ENCODE assay signal across 8 cellular contexts in the genomic region with DNA sequence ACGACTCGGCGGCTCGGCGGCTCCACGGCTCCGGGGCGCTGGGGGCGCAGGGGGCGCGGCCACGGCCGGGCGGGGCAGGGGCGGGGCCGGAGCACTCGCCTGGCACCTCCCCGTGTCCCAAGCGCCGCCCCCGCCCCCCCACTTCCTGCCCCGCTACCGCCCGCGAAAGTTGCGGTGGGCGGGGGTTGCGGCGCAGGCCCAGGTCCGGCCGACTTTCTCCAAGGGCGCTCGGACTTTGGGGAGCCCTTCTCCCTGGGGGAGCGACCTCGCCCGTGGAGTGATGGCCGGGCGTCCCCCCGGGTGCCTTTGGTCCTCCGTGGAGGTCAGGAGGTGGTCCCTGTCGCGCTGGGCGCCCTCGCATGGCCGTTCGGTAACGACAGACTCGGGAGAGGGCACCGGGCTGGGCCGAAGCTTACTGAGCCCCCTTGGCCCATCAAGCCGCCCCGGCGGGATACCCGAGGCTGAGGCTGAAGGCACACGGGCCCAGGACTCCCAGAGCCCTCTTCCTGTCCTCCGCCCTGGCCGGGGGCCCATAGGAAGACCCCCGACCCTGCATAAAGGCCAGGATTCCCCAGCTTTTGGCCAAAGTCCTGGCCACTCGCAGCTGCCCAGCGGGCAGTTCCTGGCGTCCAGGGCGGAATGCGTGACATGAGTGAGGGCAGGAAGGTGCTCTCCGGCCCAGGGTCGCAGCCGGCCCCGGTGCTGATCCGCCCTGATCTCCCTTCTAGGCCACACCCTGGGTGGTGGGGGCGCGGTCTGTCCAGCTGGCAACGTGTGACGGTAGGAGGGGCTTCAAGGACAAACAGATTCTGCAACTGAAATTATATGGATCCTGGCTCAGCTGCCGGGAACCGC.
A peak's percentile ranks its signal among the peaks of the same experiment; 100 is the strongest.
DNase-seq lines count a peak whose midpoint lies in the region; ATAC-seq and TF ChIP-seq lines count a peak whose summit lies in the region.

No MANE protein-coding gene starts in this region.

- ATAC-seq in HG03439 (IDR thresholded peaks at IDR 0.05; ENCODE audit: unreplicated experiment), result peak; percentile 44

- TF ChIP-seq CTCF in AG09319 (IDR thresholded peaks at IDR 0.05; ENCODE audit: low read depth, low read length), result peak; percentile 45

- DNase-seq in AG09319 (ENCODE audit: extremely low read depth, low read depth) (peak; percentile 76), NCI-H69 (lab: John Stamatoyannopoulos, UW) (peak; percentile 92), ecto neural progenitor cell (ENCODE audit: low spot score) (peak; percentile 86), medulla oblongata (ENCODE audit: extremely low spot score) (peak; percentile 48)
- DNase-seq in activated CD4-positive, alpha-beta T cell treated with anti-CD3 and anti-CD28 coated beads, Interleukin-2, amount 50 U/mL, for 48 hours, result peak; percentile 81 to 82
- DNase-seq in stimulated activated CD8-positive, alpha-beta memory T cell treated with anti-CD3 and anti-CD28 coated beads, Interleukin-12 subunit alpha, Interleukin-12 subunit beta, amount 100 ng/mL, for 4 hours (ENCODE audit: low read depth), result peak; percentile 68

- peak; percentile 40 for TF ChIP-seq POLR2A in GM19099 (IDR thresholded peaks at IDR 0.05; ENCODE audit: extremely low read depth, insufficient read length, low read depth)

Comparison
In these comparisons a context has a peak if more than half of its experiments do, and no peak if none do; other contexts are left out.
1. Peak in every context shown above with its lines: DNase-seq and ATAC-seq.